8 cellular contexts compared by ENCODE assay signal in the genomic region with DNA sequence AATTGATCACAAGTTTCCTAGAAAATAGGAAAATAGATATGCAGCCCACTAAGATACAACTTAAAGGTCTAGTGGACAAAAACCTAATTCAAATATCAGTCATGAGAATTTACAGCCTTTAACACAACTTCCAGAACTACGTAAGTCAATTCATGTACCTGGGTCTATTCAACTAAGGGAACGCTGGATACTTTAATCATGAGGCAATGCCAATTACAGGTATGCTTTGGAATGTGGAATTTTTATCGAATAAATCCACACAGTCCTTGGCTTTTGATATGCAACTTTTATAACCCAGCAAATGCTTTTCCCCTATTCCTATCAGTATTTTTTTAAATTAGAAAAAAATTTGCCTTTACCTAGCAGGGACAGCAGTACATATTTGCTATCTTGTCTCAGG.
"Had no signal": no experiment of that assay in that cellular context is flagged by ENCODE, and none has a peak within 500 bp of the region (broad histone marks: within the 10 kb centered on the region; RNA-seq: fewer than 3 reads in every experiment).

No MANE protein-coding gene starts in this region.

- H3K4me2 ChIP-seq: GM23338 had no signal

- H3K36me3 ChIP-seq: HAP-1 had no signal

- ATAC-seq: GM23338, HCT116, K562 had no signal

- H3K9me3 Mint-ChIP-seq: GM23338 had no signal

- H3K27ac Mint-ChIP-seq: GM23338 had no signal

- H3K9me3 ChIP-seq: HAP-1 had no signal

- H3K4me3 Mint-ChIP-seq: GM23338 had no signal

- FAIRE-seq: H1, H54, HTR-8/SVneo, K562 had no signal

- DNase-seq: IMR-90 had no signal

- H3K4me1 ChIP-seq: HAP-1 had no signal

- H2AFZ ChIP-seq: GM23338 had no signal

- H3K4me1 Mint-ChIP-seq: GM23338 had no signal

- H3K4me3 ChIP-seq: GM23338, HAP-1, K562 had no signal
